Comparison of ENCODE assay signal across 12 cellular contexts in the genomic region with DNA sequence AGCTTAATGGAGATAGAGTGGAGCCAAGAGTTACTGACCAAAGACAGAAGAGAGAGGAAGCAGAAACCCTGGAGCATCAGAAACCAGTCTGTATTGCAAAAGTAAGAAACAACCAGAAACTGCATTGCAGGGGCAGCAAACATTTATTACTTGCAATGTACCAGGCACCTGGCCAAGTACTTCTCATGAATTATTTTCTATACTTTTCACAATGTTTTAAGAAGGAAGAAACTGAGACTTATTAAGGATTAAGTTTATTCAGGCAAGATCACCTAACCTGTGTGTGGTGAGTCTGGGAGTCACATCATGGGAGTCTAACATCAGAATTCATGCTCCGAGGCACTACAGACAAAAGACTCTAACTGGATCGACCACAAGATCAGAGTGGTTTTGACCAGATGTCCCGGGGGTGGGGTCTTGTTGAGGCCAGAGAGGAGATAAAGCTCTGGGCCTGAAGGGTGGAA. TPM values are rescaled to one million over a fixed set of nuclear protein-coding genes. Genes with fewer than 3 reads are reported as not detected.
A peak's percentile ranks its signal among the peaks of the same experiment; 100 is the strongest.
DNase-seq lines count a peak whose midpoint lies in the region; ATAC-seq and TF ChIP-seq lines count a peak whose summit lies in the region.
"Had no signal": no experiment of that assay in that cellular context is flagged by ENCODE, and none has a peak within 500 bp of the region (broad histone marks: within the 10 kb centered on the region; RNA-seq: fewer than 3 reads in every experiment).

No MANE protein-coding gene starts in this region.

- no peak overlapping the region for H3K9ac ChIP-seq in HUES6 (ENCODE audit: low read length)

- peaks cover 1% of the 10 kb centered on the region for H3K36me3 Mint-ChIP-seq in chondrocyte (ENCODE audit: low read depth)
- no peaks in the 10 kb centered on the region for H3K36me3 Mint-ChIP-seq in memory B cell
- H3K36me3 Mint-ChIP-seq: activated naive CD8-positive, alpha-beta T cell had no signal

- H3K27ac Mint-ChIP-seq in chondrocyte (ENCODE audit: unreplicated experiment) (peak overlapping the region; percentile 83), memory B cell (peak overlapping the region; percentile 15)
- H3K27ac Mint-ChIP-seq: activated naive CD8-positive, alpha-beta T cell had no signal

- no peak overlapping the region for H3K4me3 Mint-ChIP-seq in chondrocyte (ENCODE audit: unreplicated experiment)
- H3K4me3 Mint-ChIP-seq in memory B cell = no peak overlapping the region
- H3K4me3 Mint-ChIP-seq: activated naive CD8-positive, alpha-beta T cell had no signal

- H3K4me3 ChIP-seq in AG04450 (ENCODE audit: low read depth, low read length) (no peak overlapping the region), HUES6 (ENCODE audit: low read depth, low read length) (no peak overlapping the region)

- POLR2A ChIA-PET in AG04450 (lab: Yijun Ruan, JAX) = interaction anchor here (0.6 kb wide), 1 partner anchor 26 kb away, joined by 3 read pairs; no protein-coding TSS in a partner anchor

- intact Hi-C loops in posterior vena cava (cut with DNase I) = no loop called here

- no peaks in the 10 kb centered on the region for H3K27me3 Mint-ChIP-seq in chondrocyte (ENCODE audit: low read depth)
- peaks cover 5% of the 10 kb centered on the region for H3K27me3 Mint-ChIP-seq in memory B cell

- no peaks in the 10 kb centered on the region for H3K27me3 ChIP-seq in AG04450 (ENCODE audit: control insufficient read depth, insufficient read depth, low read length)
- no peaks in the 10 kb centered on the region for H3K27me3 ChIP-seq in HUES6 (ENCODE audit: control insufficient read depth, insufficient read depth, low read length)

- CTCF ChIA-PET in AG04450 (lab: Charles Lee) = no interaction called here

- H3K4me1 ChIP-seq in HUES6 (ENCODE audit: control insufficient read depth, insufficient read depth, low read length) = peaks cover 10% of the 10 kb centered on the region

- H3K4me1 Mint-ChIP-seq in chondrocyte (ENCODE audit: low read depth) = peaks cover 36% of the 10 kb centered on the region
- H3K4me1 Mint-ChIP-seq in memory B cell = no peaks in the 10 kb centered on the region

- H3K9me3 ChIP-seq in AG04450 (ENCODE audit: control insufficient read depth, insufficient read depth, low read length) (no peaks in the 10 kb centered on the region), HUES6 (ENCODE audit: control insufficient read depth, insufficient read depth, low read depth, low read length) (no peaks in the 10 kb centered on the region)

- TF ChIP-seq CTCF in AG04450 (IDR thresholded peaks at IDR 0.05; ENCODE audit: low read depth, low read length) (no peak), chondrocyte (IDR thresholded peaks at IDR 0.05) (no peak)

- H3K9me3 Mint-ChIP-seq in chondrocyte (ENCODE audit: low read depth) = no peaks in the 10 kb centered on the region
- H3K9me3 Mint-ChIP-seq in memory B cell = no peaks in the 10 kb centered on the region

- no peak for ATAC-seq in memory B cell (ENCODE audit: low read depth)
- no peak for ATAC-seq in GM21447 (IDR thresholded peaks at IDR 0.05; ENCODE audit: unreplicated experiment)
- no peak for ATAC-seq in GM21367 (IDR thresholded peaks at IDR 0.05; ENCODE audit: unreplicated experiment)

- H3K27ac ChIP-seq in AG04450 (ENCODE audit: low read depth, low read length) (peak overlapping the region; percentile 81), HUES6 (ENCODE audit: low read depth, low read length) (peak overlapping the region; percentile 8; the same call in 1 of the 2 replicates)

- DNase-seq in AG04450 (ENCODE audit: low read depth, low spot score) (no peak), chondrocyte (ENCODE audit: low spot score) (no peak), memory B cell (ENCODE audit: low spot score in 2 of 2) (no peak), posterior vena cava (ENCODE audit: low spot score) (no peak), NCI-H146 treated with DMSO at 0.1 percent for 48 hours (lab: John Stamatoyannopoulos, UW; ENCODE audit: unreplicated experiment) (no peak)
- DNase-seq: effector CD4-positive, alpha-beta T cell; NCI-H1417; NCI-H748 treated with DMSO at 0.1 percent for 48 hours had no signal

- H3K36me3 ChIP-seq in HUES6 (ENCODE audit: control insufficient read depth, insufficient read depth, low read length) = no peaks in the 10 kb centered on the region

RNA-seq across cellular contexts. Expression of gene TNFRSF19, which starts 47.4 kb away (rescaled TPM):
- 151 and 183 TPM in 2 replicates for polyA plus RNA-seq in AG04450 (2011; rRNA removed)
- polyA minus RNA-seq in AG04450 (2011; rRNA and poly(A)+ RNA removed) = 167 and 177 TPM in 2 replicates
- total RNA-seq in chondrocyte = 1.2 to 1.7 TPM (median 1.3 TPM) in 3 replicates
- 1 to 10 TPM; 3.6 to 8.2 TPM for total RNA-seq in posterior vena cava
